24 cellular contexts compared by ENCODE assay signal in genomic region chr3:174232658-174233429, GRCh38.
"Had no signal": no experiment of that assay in that cellular context is flagged by ENCODE, and none has a peak within 500 bp of the region (broad histone marks: within the 10 kb centered on the region; RNA-seq: fewer than 3 reads in every experiment).

No MANE protein-coding gene starts in this region.

- H2AFZ ChIP-seq: parathyroid adenoma had no signal

- H3K36me3 ChIP-seq: esophagus muscularis mucosa, heart right ventricle, sigmoid colon, uterus had no signal

- H3K27ac ChIP-seq: esophagus muscularis mucosa, heart right ventricle, parathyroid adenoma, psoas muscle, sigmoid colon, uterus had no signal

- ATAC-seq: activated CD8-positive, alpha-beta T cell treated with anti-CD3 and anti-CD28 coated beads for 36 hours; activated T-cell treated with anti-CD3 and anti-CD28 coated beads, Interleukin-2, amount 50 U/mL, for 4 hours; activated T-helper 17 cell treated with anti-CD3 and anti-CD28 coated beads, Interleukin-2, amount 50 U/mL, for 72 hours; heart right ventricle; left cardiac atrium; naive thymus-derived CD4-positive, alpha-beta T cell; psoas muscle; stimulated activated effector memory CD8-positive, alpha-beta T cell treated with anti-CD3 and anti-CD28 coated beads, Interleukin-12 subunit alpha, Interleukin-12 subunit beta, amount 100 ng/mL, for 72 hours had no signal

- H3K4me1 ChIP-seq: esophagus muscularis mucosa, heart right ventricle, parathyroid adenoma, psoas muscle, sigmoid colon, uterus had no signal

- DNase-seq: activated CD4-positive, alpha-beta T cell treated with anti-CD3 and anti-CD28 coated beads for 1 hour; activated CD4-positive, alpha-beta T cell treated with anti-CD3 and anti-CD28 coated beads, Interleukin-2, amount 10 ng/mL, durations not matched to agents 7 days and 5 days; activated CD8-positive, alpha-beta T cell treated with anti-CD3 and anti-CD28 coated beads for 36 hours; activated T-cell treated with anti-CD3 and anti-CD28 coated beads, Interleukin-2, amount 50 U/mL, for 4 hours; foreskin melanocyte; heart right ventricle; islet precursor cell; left cardiac atrium; mammary epithelial cell; midbrain; naive thymus-derived CD4-positive, alpha-beta T cell; nucleus accumbens; psoas muscle; sigmoid colon; small intestine; stimulated activated CD4-positive, alpha-beta T cell treated with anti-CD3 and anti-CD28 coated beads, Interleukin-4, amount 100 ng/mL, for 24 hours; substantia nigra; T-helper 2 cell; uterus had no signal

- H3K79me2 ChIP-seq: parathyroid adenoma had no signal

- H3K9me3 ChIP-seq: esophagus muscularis mucosa, psoas muscle, sigmoid colon, uterus had no signal

- H3K27me3 ChIP-seq: esophagus muscularis mucosa, heart right ventricle, sigmoid colon, uterus had no signal

- H3K4me3 ChIP-seq: esophagus muscularis mucosa, heart right ventricle, psoas muscle, sigmoid colon, uterus had no signal

- H3K9ac ChIP-seq: parathyroid adenoma had no signal

- FAIRE-seq: bronchial epithelial cell, small intestine had no signal
